9 cellular contexts compared by ENCODE assay signal in the genomic region with DNA sequence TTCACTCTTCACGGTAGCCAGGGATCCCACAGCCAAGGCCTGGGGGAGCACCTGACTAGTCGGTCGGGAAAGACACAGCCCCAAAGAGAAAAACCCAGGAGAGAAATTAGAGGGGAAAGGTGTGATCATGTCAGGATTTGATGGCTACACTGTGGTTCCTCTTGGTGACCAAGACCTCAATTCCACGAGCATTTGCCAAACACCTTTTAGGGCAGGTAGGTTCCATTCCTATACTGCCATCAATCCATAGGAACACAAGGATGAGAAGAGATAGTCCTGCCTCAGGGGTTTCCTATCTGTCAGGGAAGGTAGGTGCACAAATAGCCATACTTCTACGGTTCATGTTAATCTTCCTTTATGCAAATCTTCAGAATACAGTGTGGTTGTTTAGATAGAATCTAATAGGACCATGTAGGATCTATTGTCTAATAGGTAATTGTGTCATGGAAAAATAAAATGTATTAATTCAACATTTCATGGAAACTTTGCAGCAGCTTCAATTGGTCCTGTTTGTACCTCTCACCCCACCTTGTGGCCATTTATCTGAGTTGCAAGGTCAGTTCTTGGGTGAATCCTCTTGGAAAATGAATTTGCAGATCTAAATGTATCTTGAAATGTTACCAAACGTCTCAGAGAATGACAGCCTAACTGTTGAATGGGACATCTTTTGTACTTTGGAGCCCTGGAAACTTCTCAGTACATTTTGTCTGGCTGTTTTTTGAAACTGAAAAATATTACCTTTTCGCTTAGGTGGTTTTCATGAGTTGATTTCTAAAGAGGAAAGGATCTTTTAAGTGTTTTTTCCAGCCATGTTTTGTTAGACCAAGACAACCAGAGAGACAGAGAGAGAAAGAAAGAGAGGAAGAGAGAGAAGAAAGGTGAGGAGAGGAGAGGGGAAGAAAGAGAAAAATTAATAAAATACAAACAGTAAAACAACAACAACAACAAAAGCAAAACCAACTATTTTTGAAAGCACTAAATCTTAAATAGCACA. TPM values are rescaled to one million over a fixed set of nuclear protein-coding genes. Genes with fewer than 3 reads are reported as not detected.
DNase-seq lines count a peak whose midpoint lies in the region; ATAC-seq, FAIRE-seq and TF ChIP-seq lines count a peak whose summit lies in the region.
"Had no signal": no experiment of that assay in that cellular context is flagged by ENCODE, and none has a peak within 500 bp of the region (broad histone marks: within the 10 kb centered on the region; RNA-seq: fewer than 3 reads in every experiment).

No MANE protein-coding gene starts in this region.

- H3K27me3 ChIP-seq in heart right ventricle (peaks cover 0 to 4% (median 0%) of the 10 kb centered on the region in 7 donors), gastrocnemius medialis (no peaks in the 10 kb centered on the region)
- H3K27me3 ChIP-seq: neutrophil had no signal

- H3K27ac Mint-ChIP-seq in activated CD8-positive, alpha-beta T cell treated with anti-CD3 and anti-CD28 coated beads for 36 hours: no peak overlapping the region

- TF ChIP-seq CTCF in activated CD8-positive, alpha-beta T cell treated with anti-CD3 and anti-CD28 coated beads for 36 hours (IDR thresholded peaks at IDR 0.05): peak; percentile 85
- TF ChIP-seq CTCF in heart right ventricle (IDR thresholded peaks at IDR 0.05) (peak; percentile 57 to 91 (median 86)), gastrocnemius medialis (IDR thresholded peaks at IDR 0.05 in 4 of 5, conservative IDR thresholded peaks at IDR 0.05 in 1 of 5) (peak; percentile 79 to 92 (median 84))

- CTCF ChIA-PET in activated CD8-positive, alpha-beta T cell treated with anti-CD3 and anti-CD28 coated beads for 36 hours (lab: Charles Lee): interaction anchor here (0.7 to 1.8 kb wide), 6 partner anchors 58 to 479 kb away, joined by 3 to 24 read pairs (median 4); no protein-coding TSS in a partner anchor

- 68 to 74% methylated on average over 7 of the region's 7 CpGs for WGBS in heart right ventricle, 2 donors

- H3K4me3 ChIP-seq in heart right ventricle (no peak overlapping the region), gastrocnemius medialis (no peak overlapping the region)

- FAIRE-seq in A204.1 (lab: Jason Lieb, UNC): peak; percentile 83

- intact Hi-C loops in activated CD8-positive, alpha-beta T cell treated with anti-CD3 and anti-CD28 coated beads for 36 hours (cut with micrococcal nuclease): loop anchor here (2.0 kb wide), 1 partner anchor 254 kb away; no protein-coding TSS in a partner anchor
- intact Hi-C loops in heart right ventricle (cut with DNase I): loop anchor here (1.0 to 10.0 kb wide), 6 partner anchors 60 to 400 kb away; a partner anchor contains a TSS
- intact Hi-C loops in gastrocnemius medialis (cut with DNase I; ENCODE audit: low total_unique reads): loop anchor here (1.0 kb wide), 1 partner anchor 255 kb away; no protein-coding TSS in a partner anchor

- DNase-seq in DMS53 treated with DMSO at 0.1 percent for 48 hours (lab: John Stamatoyannopoulos, UW; ENCODE audit: unreplicated experiment) (peak; percentile 36), NAMALWA (ENCODE audit: low spot score) (peak; percentile 70), heart right ventricle (peak in 1 of 2 donors; percentile 51), gastrocnemius medialis (no peak)
- peak; percentile 56 for DNase-seq in activated CD8-positive, alpha-beta T cell treated with anti-CD3 and anti-CD28 coated beads for 36 hours

- ATAC-seq in activated CD8-positive, alpha-beta T cell treated with anti-CD3 and anti-CD28 coated beads for 36 hours: peak; percentile 42
- peak in 3 of 8 donors; percentile 33 to 59 (median 37) for ATAC-seq in heart right ventricle
- peak; percentile 33 to 54 for ATAC-seq in gastrocnemius medialis
- ATAC-seq in HG03135 (IDR thresholded peaks at IDR 0.05; ENCODE audit: unreplicated experiment): no peak
- no peak for ATAC-seq in HG02884 (IDR thresholded peaks at IDR 0.05; ENCODE audit: unreplicated experiment)

- H3K4me1 ChIP-seq in heart right ventricle: no peaks in the 10 kb centered on the region
- no peaks in the 10 kb centered on the region for H3K4me1 ChIP-seq in gastrocnemius medialis

- no peak overlapping the region for H3K4me3 Mint-ChIP-seq in activated CD8-positive, alpha-beta T cell treated with anti-CD3 and anti-CD28 coated beads for 36 hours

- H3K9me3 ChIP-seq in heart right ventricle (no peaks in the 10 kb centered on the region), gastrocnemius medialis (no peaks in the 10 kb centered on the region)
- H3K9me3 ChIP-seq: neutrophil had no signal

- no peak overlapping the region for H3K27ac ChIP-seq in heart right ventricle
- H3K27ac ChIP-seq in gastrocnemius medialis: no peak overlapping the region
- H3K27ac ChIP-seq: neutrophil had no signal

- TF ChIP-seq POLR2A in gastrocnemius medialis (IDR thresholded peaks at IDR 0.05): no peak

- no peaks in the 10 kb centered on the region for H3K9me3 Mint-ChIP-seq in activated CD8-positive, alpha-beta T cell treated with anti-CD3 and anti-CD28 coated beads for 36 hours

- H3K4me1 Mint-ChIP-seq in activated CD8-positive, alpha-beta T cell treated with anti-CD3 and anti-CD28 coated beads for 36 hours (ENCODE audit: low read depth): no peaks in the 10 kb centered on the region

- H3K36me3 ChIP-seq in heart right ventricle (no peaks in the 10 kb centered on the region), gastrocnemius medialis (no peaks in the 10 kb centered on the region)
- H3K36me3 ChIP-seq: neutrophil had no signal

- in situ Hi-C loops in gastrocnemius medialis (cut with MboI; ENCODE audit: low sequenced_read_pairs in 4 of 4): loop anchor here (5.0 kb wide), 2 partner anchors 253 to 258 kb away; no protein-coding TSS in a partner anchor

- POLR2A ChIA-PET in activated CD8-positive, alpha-beta T cell treated with anti-CD3 and anti-CD28 coated beads for 36 hours (lab: Charles Lee): no interaction called here

- H3K36me3 Mint-ChIP-seq in activated CD8-positive, alpha-beta T cell treated with anti-CD3 and anti-CD28 coated beads for 36 hours (ENCODE audit: low read depth): no peaks in the 10 kb centered on the region

- peaks cover 9% of the 10 kb centered on the region for H3K27me3 Mint-ChIP-seq in activated CD8-positive, alpha-beta T cell treated with anti-CD3 and anti-CD28 coated beads for 36 hours

RNA-seq across cellular contexts. Expression of a gene that starts 33.7 kb away (rescaled TPM):
- total RNA-seq in activated CD8-positive, alpha-beta T cell treated with anti-CD3 and anti-CD28 coated beads for 36 hours: not detected
- total RNA-seq in heart right ventricle (not detected), gastrocnemius medialis (under 1 TPM in 2 of 4 donors, not detected in 2; 0.10 to 0.20 TPM)
- not detected for polyA plus RNA-seq in heart right ventricle

Comparison
In these comparisons a context has a peak if more than half of its experiments do, and no peak if none do; other contexts are left out.
1. DNase-seq: peak in DMS53 treated with DMSO at 0.1 percent for 48 hours (single experiment), NAMALWA (single experiment) and activated CD8-positive, alpha-beta T cell treated with anti-CD3 and anti-CD28 coated beads for 36 hours (single experiment); none in gastrocnemius medialis (0 of 2).
2. ATAC-seq: peak in activated CD8-positive, alpha-beta T cell treated with anti-CD3 and anti-CD28 coated beads for 36 hours (single experiment) and gastrocnemius medialis (2 of 2); none in HG03135 (single experiment) and HG02884 (single experiment).
3. Peak in every context shown above with its lines, with median percentiles within 50 percentile points of each other: CTCF ChIP-seq.